Comparison of ENCODE assay signal across 1 cellular context in genomic region chr9:35909274-35909673, GRCh38.
TF ChIP-seq lines count a peak whose summit lies in the region.

TSS of gene SPAAR (plus strand) at chr9:35909490. CDS start at chr9:35910464, 974 bp downstream.

TF ChIP-seq in H1, 55 proteins besides CTCF, POLR2A, EP300 and RAD21 (continued from another document):
- no peak for TF ChIP-seq GABPA (IDR thresholded peaks at IDR 0.05; ENCODE audit: borderline replicate concordance, insufficient read depth, low read length)
- no peak for TF ChIP-seq FOSL1 (IDR thresholded peaks at IDR 0.05; ENCODE audit: insufficient read depth, low read depth, low read length)
- no peak for TF ChIP-seq TAF1 (IDR thresholded peaks at IDR 0.05; ENCODE audit: low read depth, low read length)
- TF ChIP-seq KDM1A (IDR thresholded peaks at IDR 0.05; ENCODE audit: borderline replicate concordance, low read length) = no peak
- TF ChIP-seq SIX5 (IDR thresholded peaks at IDR 0.05; ENCODE audit: low read depth, low read length) = no peak
- no peak for TF ChIP-seq SUZ12 (IDR thresholded peaks at IDR 0.05; ENCODE audit: low read length)
